8 cellular contexts compared by ENCODE assay signal in genomic region chr7:5629941-5630340, GRCh38. TPM values are rescaled to one million over a fixed set of nuclear protein-coding genes. Genes with fewer than 3 reads are reported as not detected.
A peak's percentile ranks its signal among the peaks of the same experiment; 100 is the strongest.
DNase-seq lines count a peak whose midpoint lies in the region; ATAC-seq and TF ChIP-seq lines count a peak whose summit lies in the region.

No MANE protein-coding gene starts in this region.

- no TSS peak for BruUV-seq in PC-3 (replicated peaks; lab: Mats Ljungman, UMichigan)

- peaks cover 32% of the 10 kb centered on the region for H3K4me1 Mint-ChIP-seq in activated naive CD4-positive, alpha-beta T cell treated with anti-CD3 and anti-CD28 coated beads, Interleukin-2, amount 10 ng/mL, durations not matched to agents 7 days and 5 days

- H3K9me2 ChIP-seq in PC-3 (replicated peaks; ENCODE audit: low read length) = no peaks in the 10 kb centered on the region

- H3K4me3 ChIP-seq in ACC112 (ENCODE audit: low read depth, low read length) (no peak overlapping the region), PC-3 (ENCODE audit: low read length) (no peak overlapping the region), mesenchymal stem cell (ENCODE audit: insufficient read depth in 1 of 2, low read depth in 1 of 2, low read length in 2 of 2) (no peak overlapping the region)

- 8% methylated on average over 4 of the region's 4 CpGs for WGBS in mesenchymal stem cell

- peak overlapping the region; percentile 86 for H3K27ac Mint-ChIP-seq in activated naive CD4-positive, alpha-beta T cell treated with anti-CD3 and anti-CD28 coated beads, Interleukin-2, amount 10 ng/mL, durations not matched to agents 7 days and 5 days

- no peaks in the 10 kb centered on the region for H3F3A ChIP-seq in PC-3 (ENCODE audit: low read length, unreplicated experiment)

- POLR2A ChIA-PET in PC-3 (lab: Charles Lee; ENCODE audit: unreplicated experiment) = interaction anchor here (0.7 kb wide), 1 partner anchor 34 kb away, joined by 5 read pairs; no protein-coding TSS in a partner anchor

- peak overlapping the region in 1 of 2 experiments; percentile 13 for H3K4ac ChIP-seq in mesenchymal stem cell (ENCODE audit: low read depth in 1 of 2, low read length in 2 of 2)

- no peak overlapping the region for H3K23ac ChIP-seq in mesenchymal stem cell (ENCODE audit: low read length in 2 of 2)

- H3K36me3 ChIP-seq in ACC112 (ENCODE audit: insufficient read depth, low read length) (no peaks in the 10 kb centered on the region), PC-3 (ENCODE audit: low read depth, low read length) (no peaks in the 10 kb centered on the region), mesenchymal stem cell (ENCODE audit: control insufficient read depth in 1 of 2, insufficient read depth in 2 of 2, low read depth in 1 of 2, low read length in 2 of 2) (peaks cover 9 to 17% of the 10 kb centered on the region in 2 experiments)

- no peak overlapping the region for H2BK5ac ChIP-seq in mesenchymal stem cell (ENCODE audit: low read depth, low read length, poor library complexity, severe bottlenecking)

- H3K27ac ChIP-seq in ACC112 (ENCODE audit: low read depth, low read length) (peak overlapping the region; percentile 44; the same call in 1 of the 2 replicates), PC-3 (ENCODE audit: low read length) (peak overlapping the region; percentile 61), mesenchymal stem cell (ENCODE audit: low read length, poor library complexity, severe bottlenecking) (peak overlapping the region; percentile 43)

- no peak overlapping the region for H3K4me3 Mint-ChIP-seq in activated naive CD4-positive, alpha-beta T cell treated with anti-CD3 and anti-CD28 coated beads, Interleukin-2, amount 10 ng/mL, durations not matched to agents 7 days and 5 days

- H3K4me2 ChIP-seq in PC-3 (ENCODE audit: low read length) = peak overlapping the region; percentile 14
- H3K4me2 ChIP-seq in mesenchymal stem cell (ENCODE audit: low read length, poor library complexity, severe bottlenecking) = no peak overlapping the region

- H3K14ac ChIP-seq in mesenchymal stem cell (ENCODE audit: low read length in 2 of 2) = no peak overlapping the region

- peak; percentile 98 for ATAC-seq in PC-3
- ATAC-seq in left colon = no peak

- H4K20me1 ChIP-seq in PC-3 (ENCODE audit: low read length) = no peaks in the 10 kb centered on the region

- H2BK12ac ChIP-seq in mesenchymal stem cell (ENCODE audit: low read length in 2 of 2) = peak overlapping the region in 1 of 2 experiments; percentile 12

- DNase-seq in PC-3 (peak; percentile 85), mesenchymal stem cell (peak; percentile 89), HuH-7 (ENCODE audit: low spot score) (no peak), GF-D8 (lab: John Stamatoyannopoulos, UW) (no peak), left colon (no peak), HUDEP-2 (lab: John Stamatoyannopoulos, UW; ENCODE audit: unreplicated experiment in 76 of 76) (no peak)
- DNase-seq in activated naive CD4-positive, alpha-beta T cell treated with anti-CD3 and anti-CD28 coated beads, Interleukin-2, amount 10 ng/mL, durations not matched to agents 7 days and 5 days = peak; percentile 62

- H3K79me2 ChIP-seq in ACC112 (ENCODE audit: control insufficient read depth, insufficient read depth, low read length, unreplicated experiment) (no peaks in the 10 kb centered on the region), PC-3 (ENCODE audit: low read length) (no peaks in the 10 kb centered on the region)

- peaks cover 24% of the 10 kb centered on the region for H3K79me1 ChIP-seq in mesenchymal stem cell (replicated peaks; ENCODE audit: low read length, poor library complexity, severe bottlenecking)

- H3K4me1 ChIP-seq in ACC112 (ENCODE audit: control insufficient read depth, insufficient read depth, low read length, unreplicated experiment) = peaks cover 44% of the 10 kb centered on the region
- H3K4me1 ChIP-seq in PC-3 (ENCODE audit: insufficient read depth, low read length) = peaks cover 11% of the 10 kb centered on the region
- peaks cover 46% of the 10 kb centered on the region for H3K4me1 ChIP-seq in mesenchymal stem cell (ENCODE audit: control insufficient read depth, insufficient read depth, low read depth, low read length)

- peaks cover 18% of the 10 kb centered on the region for H3K36me3 Mint-ChIP-seq in activated naive CD4-positive, alpha-beta T cell treated with anti-CD3 and anti-CD28 coated beads, Interleukin-2, amount 10 ng/mL, durations not matched to agents 7 days and 5 days

- no peaks in the 10 kb centered on the region for H3K27me3 Mint-ChIP-seq in activated naive CD4-positive, alpha-beta T cell treated with anti-CD3 and anti-CD28 coated beads, Interleukin-2, amount 10 ng/mL, durations not matched to agents 7 days and 5 days

- no peak overlapping the region for H2AFZ ChIP-seq in ACC112 (ENCODE audit: low read length, unreplicated experiment)
- no peak overlapping the region for H2AFZ ChIP-seq in PC-3 (ENCODE audit: low read length)
- no peak overlapping the region for H2AFZ ChIP-seq in mesenchymal stem cell (ENCODE audit: low read depth, low read length)

- H4K91ac ChIP-seq in mesenchymal stem cell (ENCODE audit: low read length) = no peak overlapping the region

- peak overlapping the region; percentile 67 for H2BK15ac ChIP-seq in mesenchymal stem cell (ENCODE audit: low read depth, poor library complexity, severe bottlenecking)

- no peak overlapping the region for H2AK5ac ChIP-seq in mesenchymal stem cell (ENCODE audit: low read length, severe bottlenecking)

- no peak for TF ChIP-seq CTCF in PC-3 (conservative IDR thresholded peaks at IDR 0.05; ENCODE audit: low read depth, low read length)

- CTCF ChIA-PET in PC-3 (lab: Charles Lee) = interaction anchor here (0.6 kb wide), 3 partner anchors 25 to 64 kb away, joined by 3 to 5 read pairs (median 3); no protein-coding TSS in a partner anchor
- CTCF ChIA-PET in activated naive CD4-positive, alpha-beta T cell treated with anti-CD3 and anti-CD28 coated beads, Interleukin-2, amount 10 ng/mL, durations not matched to agents 7 days and 5 days (lab: Charles Lee) = interaction anchor here (1.5 to 1.8 kb wide), 2 partner anchors 32 to 35 kb away, joined by 3 to 4 read pairs; no protein-coding TSS in a partner anchor

- H3K9ac ChIP-seq in PC-3 (ENCODE audit: low read length) = no peak overlapping the region
- H3K9ac ChIP-seq in mesenchymal stem cell (ENCODE audit: low read length) = peak overlapping the region; percentile 34

- H3K27me3 ChIP-seq in ACC112 (ENCODE audit: insufficient read depth, low read length) = no peaks in the 10 kb centered on the region
- H3K27me3 ChIP-seq in PC-3 (ENCODE audit: low read length) = no peaks in the 10 kb centered on the region
- H3K27me3 ChIP-seq in mesenchymal stem cell (ENCODE audit: control insufficient read depth in 1 of 2, insufficient read depth in 1 of 2, low read length in 2 of 2) = no peaks in the 10 kb centered on the region

- intact Hi-C loops in PC-3 (cut with micrococcal nuclease) = no loop called here
- intact Hi-C loops in left colon (cut with DNase I, micrococcal nuclease) = no loop called here

- H3K9me3 ChIP-seq in PC-3 (ENCODE audit: low read length) = no peaks in the 10 kb centered on the region
- no peaks in the 10 kb centered on the region for H3K9me3 ChIP-seq in mesenchymal stem cell (ENCODE audit: control insufficient read depth, low read length)

- H2BK120ac ChIP-seq in mesenchymal stem cell (ENCODE audit: low read depth, low read length) = no peak overlapping the region

- peak overlapping the region; percentile 33 to 80 for H3K18ac ChIP-seq in mesenchymal stem cell (ENCODE audit: low read depth in 1 of 2, low read length in 2 of 2)

- H3K9me3 Mint-ChIP-seq in activated naive CD4-positive, alpha-beta T cell treated with anti-CD3 and anti-CD28 coated beads, Interleukin-2, amount 10 ng/mL, durations not matched to agents 7 days and 5 days = no peaks in the 10 kb centered on the region

- no peak overlapping the region for H4K8ac ChIP-seq in mesenchymal stem cell (ENCODE audit: low read length)

RNA-seq across cellular contexts. Expression of gene FSCN1, which starts 37.3 kb away (rescaled TPM):
- 318 and 403 TPM in 2 replicates for total RNA-seq in PC-3 (2014; rRNA removed)
- polyA plus RNA-seq in mesenchymal stem cell (2013, experiment 1 of 2) = 241 TPM
- 235 TPM for polyA plus RNA-seq in mesenchymal stem cell (2013, experiment 2 of 2)
- total RNA-seq in left colon = 10 to 100 TPM in 1 of 2 donors, 1 to 10 TPM in 1; 4.7 to 10.4 TPM

Comparison
In these comparisons a context has a peak if more than half of its experiments do, and no peak if none do; other contexts are left out.
1. DNase-seq: peak in PC-3 (single experiment), activated naive CD4-positive, alpha-beta T cell treated with anti-CD3 and anti-CD28 coated beads, Interleukin-2, amount 10 ng/mL, durations not matched to agents 7 days and 5 days (single experiment) and mesenchymal stem cell (single experiment); none in HuH-7 (single experiment), GF-D8 (single experiment), left colon (0 of 2) and HUDEP-2 (0 of 76).
2. RNA of gene FSCN1, which starts 37.3 kb away (total RNA-seq): 318 to 403 TPM in PC-3; 4.7 to 10.4 TPM in left colon; every median in the first group is over 10 times any median in the second.
3. Peak in every context shown above with its lines, with median percentiles within 50 percentile points of each other: H3K27ac ChIP-seq.